Comparison of ENCODE assay signal across 8 cellular contexts in genomic region chr2:241270531-241270930, GRCh38. TPM values are rescaled to one million over a fixed set of nuclear protein-coding genes. Genes with fewer than 3 reads are reported as not detected.
A peak's percentile ranks its signal among the peaks of the same experiment; 100 is the strongest.
DNase-seq lines count a peak whose midpoint lies in the region; ATAC-seq, FAIRE-seq and TF ChIP-seq lines count a peak whose summit lies in the region.

No MANE protein-coding gene starts in this region.

- no peak for DNase-seq in activated naive CD8-positive, alpha-beta T cell treated with anti-CD3 and anti-CD28 coated beads for 36 hours
- DNase-seq in astrocyte (ENCODE audit: low read depth) (no peak), lower lobe of right lung (no peak), suprapubic skin (ENCODE audit: low spot score in 2 of 2) (no peak), NCI-H2227 (lab: John Stamatoyannopoulos, UW; ENCODE audit: unreplicated experiment) (no peak), nucleus accumbens (lab: John Stamatoyannopoulos, UW) (no peak)

- TF ChIP-seq POLR2A in suprapubic skin (IDR thresholded peaks at IDR 0.05): no peak

- H3K4me3 ChIP-seq in astrocyte (ENCODE audit: insufficient read depth, low read depth, low read length) (peak overlapping the region; percentile 89), lower lobe of right lung (peak overlapping the region; percentile 81), suprapubic skin (peak overlapping the region; percentile 95)

- H3K9me3 ChIP-seq in astrocyte (ENCODE audit: insufficient read depth, low read depth, low read length) (no peaks in the 10 kb centered on the region), lower lobe of right lung (no peaks in the 10 kb centered on the region), suprapubic skin (no peaks in the 10 kb centered on the region)

- no peaks in the 10 kb centered on the region for H3K27me3 Mint-ChIP-seq in activated naive CD8-positive, alpha-beta T cell
- no peaks in the 10 kb centered on the region for H3K27me3 Mint-ChIP-seq in activated naive CD8-positive, alpha-beta T cell treated with anti-CD3 and anti-CD28 coated beads for 36 hours
- H3K27me3 Mint-ChIP-seq in astrocyte (ENCODE audit: low read depth, unreplicated experiment): no peaks in the 10 kb centered on the region

- TF ChIP-seq CTCF in astrocyte (IDR thresholded peaks at IDR 0.05; ENCODE audit: insufficient read depth, low read depth, low read length) (no peak), lower lobe of right lung (IDR thresholded peaks at IDR 0.05) (no peak), suprapubic skin (IDR thresholded peaks at IDR 0.05) (no peak)

- H3K27ac Mint-ChIP-seq in activated naive CD8-positive, alpha-beta T cell: peak overlapping the region; percentile 50
- H3K27ac Mint-ChIP-seq in activated naive CD8-positive, alpha-beta T cell treated with anti-CD3 and anti-CD28 coated beads for 36 hours: no peak overlapping the region
- H3K27ac Mint-ChIP-seq in astrocyte (ENCODE audit: unreplicated experiment): peak overlapping the region; percentile 75

- FAIRE-seq in astrocyte (lab: Jason Lieb, UNC): no peak

- no peak for ATAC-seq in lower lobe of right lung
- no peak for ATAC-seq in HG02870 (IDR thresholded peaks at IDR 0.05; ENCODE audit: unreplicated experiment)

- peaks cover 33% of the 10 kb centered on the region for H3K4me1 ChIP-seq in astrocyte (ENCODE audit: insufficient read depth, low read length)
- peaks cover 44% of the 10 kb centered on the region for H3K4me1 ChIP-seq in lower lobe of right lung
- peaks cover 47% of the 10 kb centered on the region for H3K4me1 ChIP-seq in suprapubic skin

- no peak overlapping the region for H3K27ac ChIP-seq in astrocyte (ENCODE audit: low read depth, low read length)
- H3K27ac ChIP-seq in lower lobe of right lung: no peak overlapping the region
- H3K27ac ChIP-seq in suprapubic skin: no peak overlapping the region

- H3K9ac ChIP-seq in astrocyte (ENCODE audit: low read length): peak overlapping the region; percentile 92

- no peaks in the 10 kb centered on the region for H3K27me3 ChIP-seq in astrocyte (ENCODE audit: insufficient read depth, low read length)
- no peaks in the 10 kb centered on the region for H3K27me3 ChIP-seq in lower lobe of right lung (ENCODE audit: low read depth)
- H3K27me3 ChIP-seq in suprapubic skin: no peaks in the 10 kb centered on the region

- no peak for TF ChIP-seq EP300 in suprapubic skin (IDR thresholded peaks at IDR 0.05)

- H3K4me2 ChIP-seq in astrocyte (ENCODE audit: low read length): peak overlapping the region; percentile 88

- 36% methylated on average over 5 of the region's 5 CpGs for WGBS in suprapubic skin

- peak overlapping the region; percentile 96 for H3K4me3 Mint-ChIP-seq in activated naive CD8-positive, alpha-beta T cell
- no peak overlapping the region for H3K4me3 Mint-ChIP-seq in activated naive CD8-positive, alpha-beta T cell treated with anti-CD3 and anti-CD28 coated beads for 36 hours
- H3K4me3 Mint-ChIP-seq in astrocyte (ENCODE audit: unreplicated experiment): peak overlapping the region; percentile 99

- H4K20me1 ChIP-seq in astrocyte (ENCODE audit: insufficient read depth, low read length): peaks cover 89% of the 10 kb centered on the region

- peaks cover 9% of the 10 kb centered on the region for H3K36me3 Mint-ChIP-seq in activated naive CD8-positive, alpha-beta T cell
- peaks cover 32% of the 10 kb centered on the region for H3K36me3 Mint-ChIP-seq in activated naive CD8-positive, alpha-beta T cell treated with anti-CD3 and anti-CD28 coated beads for 36 hours
- peaks cover 43% of the 10 kb centered on the region for H3K36me3 Mint-ChIP-seq in astrocyte (ENCODE audit: low read depth, unreplicated experiment)

- no peak overlapping the region for H2AFZ ChIP-seq in astrocyte (ENCODE audit: low read depth, low read length)

- H3K36me3 ChIP-seq in astrocyte (ENCODE audit: insufficient read depth, low read length) (peaks cover 30% of the 10 kb centered on the region), lower lobe of right lung (peaks cover 33% of the 10 kb centered on the region), suprapubic skin (peaks cover 16% of the 10 kb centered on the region)

- H3K79me2 ChIP-seq in astrocyte (ENCODE audit: insufficient read depth, low read length): peaks cover 96% of the 10 kb centered on the region

- peaks cover 6% of the 10 kb centered on the region for H3K9me3 Mint-ChIP-seq in activated naive CD8-positive, alpha-beta T cell (ENCODE audit: low read depth)
- peaks cover 4% of the 10 kb centered on the region for H3K9me3 Mint-ChIP-seq in activated naive CD8-positive, alpha-beta T cell treated with anti-CD3 and anti-CD28 coated beads for 36 hours
- H3K9me3 Mint-ChIP-seq in astrocyte (ENCODE audit: unreplicated experiment): peaks cover 3% of the 10 kb centered on the region

- intact Hi-C loops in lower lobe of right lung (cut with DNase I): no loop called here

- peaks cover 47% of the 10 kb centered on the region for H3K4me1 Mint-ChIP-seq in activated naive CD8-positive, alpha-beta T cell (ENCODE audit: low read depth)
- peaks cover 36% of the 10 kb centered on the region for H3K4me1 Mint-ChIP-seq in activated naive CD8-positive, alpha-beta T cell treated with anti-CD3 and anti-CD28 coated beads for 36 hours
- peaks cover 54% of the 10 kb centered on the region for H3K4me1 Mint-ChIP-seq in astrocyte (ENCODE audit: low read depth, unreplicated experiment)

RNA-seq across cellular contexts. Expression of gene HDLBP, which starts 44.9 kb away (rescaled TPM):
- 100 to 1,000 TPM; 272 to 286 TPM for total RNA-seq in activated naive CD8-positive, alpha-beta T cell treated with anti-CD3 and anti-CD28 coated beads for 36 hours
- 922 and 975 TPM in 2 replicates for total RNA-seq in astrocyte
- total RNA-seq in lower lobe of right lung: 387 TPM
- total RNA-seq in suprapubic skin: 100 to 1,000 TPM; 263 to 400 (median 287) TPM

RNA-seq across cellular contexts. Expression of gene SEPTIN2, which starts 45.2 kb away (rescaled TPM):
- 100 to 1,000 TPM; 263 to 265 TPM for total RNA-seq in activated naive CD8-positive, alpha-beta T cell treated with anti-CD3 and anti-CD28 coated beads for 36 hours
- total RNA-seq in astrocyte: 544 and 552 TPM in 2 replicates
- 255 TPM for total RNA-seq in lower lobe of right lung
- 100 to 1,000 TPM; 126 to 233 (median 165) TPM for total RNA-seq in suprapubic skin
